In genomic region chr2:148273158-148273691, GRCh38 we compare ENCODE assay signal across 16 cellular contexts.
DNase-seq lines count a peak whose midpoint lies in the region; ATAC-seq and TF ChIP-seq lines count a peak whose summit lies in the region.
"Had no signal": no experiment of that assay in that cellular context is flagged by ENCODE, and none has a peak within 500 bp of the region (broad histone marks: within the 10 kb centered on the region; RNA-seq: fewer than 3 reads in every experiment).

No MANE protein-coding gene starts in this region.

- H3K4me1 ChIP-seq in ovary (ENCODE audit: insufficient read depth) = peaks cover 2% of the 10 kb centered on the region
- H3K4me1 ChIP-seq: adrenal gland, gastrocnemius medialis, pancreas had no signal

- TF ChIP-seq CTCF in choroid plexus epithelial cell (conservative IDR thresholded peaks at IDR 0.05; ENCODE audit: low read depth, low read length) (no peak), ovary (IDR thresholded peaks at IDR 0.05) (no peak)

- no peaks in the 10 kb centered on the region for H3K9me3 Mint-ChIP-seq in activated T-helper 2 cell treated with anti-CD3 and anti-CD28 coated beads, Interferon-gamma antibody, Interleukin-2, Interleukin-4, amounts not matched to agents 10 μg/mL and 5 μg/mL and 100 μg/mL, durations not matched to agents 14 hours and 24 hours and 36 hours
- H3K9me3 Mint-ChIP-seq: activated CD4-positive, alpha-beta memory T cell treated with anti-CD3 and anti-CD28 coated beads, Interleukin-2, amount 10 ng/mL, durations not matched to agents 7 days and 5 days had no signal

- no peak for ATAC-seq in T-helper 17 cell
- ATAC-seq: gastrocnemius medialis had no signal

- no peak overlapping the region for H3K4me3 Mint-ChIP-seq in T-helper 17 cell
- H3K4me3 Mint-ChIP-seq in activated T-helper 2 cell treated with anti-CD3 and anti-CD28 coated beads, Interferon-gamma antibody, Interleukin-2, Interleukin-4, amounts not matched to agents 10 μg/mL and 5 μg/mL and 100 μg/mL, durations not matched to agents 14 hours and 24 hours and 36 hours (ENCODE audit: low read depth) = no peak overlapping the region
- H3K4me3 Mint-ChIP-seq: activated CD4-positive, alpha-beta memory T cell treated with anti-CD3 and anti-CD28 coated beads, Interleukin-2, amount 10 ng/mL, durations not matched to agents 7 days and 5 days; CD4-positive, alpha-beta T cell had no signal

- no peak for TF ChIP-seq EP300 in ovary (IDR thresholded peaks at IDR 0.05)

- no peaks in the 10 kb centered on the region for H3K36me3 ChIP-seq in ovary
- H3K36me3 ChIP-seq: adrenal gland, gastrocnemius medialis, pancreas, WERI-Rb-1 had no signal

- no peaks in the 10 kb centered on the region for H3K27me3 ChIP-seq in ovary
- H3K27me3 ChIP-seq: adrenal gland, gastrocnemius medialis, pancreas had no signal

- no peaks in the 10 kb centered on the region for H3K27me3 Mint-ChIP-seq in T-helper 17 cell
- H3K27me3 Mint-ChIP-seq in activated T-helper 2 cell treated with anti-CD3 and anti-CD28 coated beads, Interferon-gamma antibody, Interleukin-2, Interleukin-4, amounts not matched to agents 10 μg/mL and 5 μg/mL and 100 μg/mL, durations not matched to agents 14 hours and 24 hours and 36 hours (ENCODE audit: low read depth) = no peaks in the 10 kb centered on the region
- H3K27me3 Mint-ChIP-seq: activated CD4-positive, alpha-beta memory T cell treated with anti-CD3 and anti-CD28 coated beads, Interleukin-2, amount 10 ng/mL, durations not matched to agents 7 days and 5 days; CD4-positive, alpha-beta T cell had no signal

- intact Hi-C loops in activated T-helper 2 cell treated with anti-CD3 and anti-CD28 coated beads, Interferon-gamma antibody, Interleukin-2, Interleukin-4, amounts not matched to agents 10 μg/mL and 5 μg/mL and 100 μg/mL, durations not matched to agents 14 hours and 24 hours and 36 hours (cut with micrococcal nuclease) = no loop called here
- intact Hi-C loops in ovary (cut with DNase I) = no loop called here

- TF ChIP-seq POLR2A in ovary (IDR thresholded peaks at IDR 0.05) = no peak

- DNase-seq in HCEC 1CT (peak; percentile 39), choroid plexus epithelial cell (ENCODE audit: low read depth) (peak; percentile 47), kidney tubule cell (ENCODE audit: low spot score) (peak; percentile 92), T-helper 17 cell (no peak), ovary (no peak), NCI-H748 (lab: John Stamatoyannopoulos, UW; ENCODE audit: unreplicated experiment) (no peak)
- DNase-seq in activated T-helper 2 cell treated with anti-CD3 and anti-CD28 coated beads, Interferon-gamma antibody, Interleukin-2, Interleukin-4, amounts not matched to agents 10 μg/mL and 5 μg/mL and 100 μg/mL, durations not matched to agents 14 hours and 24 hours and 36 hours (ENCODE audit: low spot score) = no peak
- DNase-seq: activated CD4-positive, alpha-beta memory T cell treated with anti-CD3 and anti-CD28 coated beads, Interleukin-2, amount 10 ng/mL, durations not matched to agents 7 days and 5 days; adrenal gland; CD4-positive, alpha-beta T cell; DMS79; gastrocnemius medialis; NCI-H1092; pancreas; small intestine; WERI-Rb-1 had no signal

- H3K27ac ChIP-seq in ovary = no peak overlapping the region
- H3K27ac ChIP-seq: adrenal gland, gastrocnemius medialis, pancreas, WERI-Rb-1 had no signal

- H3K9me3 ChIP-seq in T-helper 17 cell (ENCODE audit: control insufficient read depth, low read length, poor library complexity, severe bottlenecking) = no peaks in the 10 kb centered on the region
- H3K9me3 ChIP-seq in ovary = no peaks in the 10 kb centered on the region
- H3K9me3 ChIP-seq: adrenal gland, gastrocnemius medialis, pancreas had no signal

- H3K36me3 Mint-ChIP-seq in T-helper 17 cell (ENCODE audit: low read depth) = peaks cover 17% of the 10 kb centered on the region
- no peaks in the 10 kb centered on the region for H3K36me3 Mint-ChIP-seq in activated T-helper 2 cell treated with anti-CD3 and anti-CD28 coated beads, Interferon-gamma antibody, Interleukin-2, Interleukin-4, amounts not matched to agents 10 μg/mL and 5 μg/mL and 100 μg/mL, durations not matched to agents 14 hours and 24 hours and 36 hours (ENCODE audit: low read depth)

- peaks cover 2% of the 10 kb centered on the region for H3K4me1 Mint-ChIP-seq in T-helper 17 cell
- no peaks in the 10 kb centered on the region for H3K4me1 Mint-ChIP-seq in activated T-helper 2 cell treated with anti-CD3 and anti-CD28 coated beads, Interferon-gamma antibody, Interleukin-2, Interleukin-4, amounts not matched to agents 10 μg/mL and 5 μg/mL and 100 μg/mL, durations not matched to agents 14 hours and 24 hours and 36 hours (ENCODE audit: low read depth)
- H3K4me1 Mint-ChIP-seq: activated CD4-positive, alpha-beta memory T cell treated with anti-CD3 and anti-CD28 coated beads, Interleukin-2, amount 10 ng/mL, durations not matched to agents 7 days and 5 days had no signal

- H3K27ac Mint-ChIP-seq in T-helper 17 cell = no peak overlapping the region
- H3K27ac Mint-ChIP-seq in activated T-helper 2 cell treated with anti-CD3 and anti-CD28 coated beads, Interferon-gamma antibody, Interleukin-2, Interleukin-4, amounts not matched to agents 10 μg/mL and 5 μg/mL and 100 μg/mL, durations not matched to agents 14 hours and 24 hours and 36 hours = no peak overlapping the region
- H3K27ac Mint-ChIP-seq: activated CD4-positive, alpha-beta memory T cell treated with anti-CD3 and anti-CD28 coated beads, Interleukin-2, amount 10 ng/mL, durations not matched to agents 7 days and 5 days; CD4-positive, alpha-beta T cell had no signal

- no peak overlapping the region for H3K4me3 ChIP-seq in choroid plexus epithelial cell (ENCODE audit: low read depth, low read length)
- H3K4me3 ChIP-seq in ovary = no peak overlapping the region
- H3K4me3 ChIP-seq: adrenal gland, gastrocnemius medialis, pancreas had no signal

- 27 to 40% (median 27%) methylated on average over 4 of the region's 4 CpGs for WGBS in ovary, 3 donors

Comparison
In these comparisons a context has a peak if more than half of its experiments do, and no peak if none do; other contexts are left out.
1. DNase-seq: peak in HCEC 1CT (single experiment), choroid plexus epithelial cell (single experiment) and kidney tubule cell (single experiment); none in T-helper 17 cell (0 of 3), activated T-helper 2 cell treated with anti-CD3 and anti-CD28 coated beads, Interferon-gamma antibody, Interleukin-2, Interleukin-4, amounts not matched to agents 10 μg/mL and 5 μg/mL and 100 μg/mL, durations not matched to agents 14 hours and 24 hours and 36 hours (single experiment), ovary (0 of 5) and NCI-H748 (single experiment).